ENCODE assay signal across 13 cellular contexts in genomic region chr14:97251423-97252155, GRCh38.
DNase-seq lines count a peak whose midpoint lies in the region; ATAC-seq and TF ChIP-seq lines count a peak whose summit lies in the region.
"Had no signal": no experiment of that assay in that cellular context is flagged by ENCODE, and none has a peak within 500 bp of the region (broad histone marks: within the 10 kb centered on the region; RNA-seq: fewer than 3 reads in every experiment).

No MANE protein-coding gene starts in this region.

- H3K27me3 Mint-ChIP-seq in activated naive CD8-positive, alpha-beta T cell treated with anti-CD3 and anti-CD28 coated beads, Interleukin-2, amount 50 U/mL, for 24 hours, result no peaks in the 10 kb centered on the region

- peaks cover 0 to 11% (median 6%) of the 10 kb centered on the region in 11 experiments; a peak in 9 of 22 replicates for H3K9me3 ChIP-seq in BLaER1 treated with 17β-estradiol and CSF1 and Interleukin-3, amounts not matched to agents 10 nM and 100 nM (replicated peaks in 1 of 11)
- no peaks in the 10 kb centered on the region for H3K9me3 ChIP-seq in adrenal gland (replicated peaks in 1 of 3)

- DNase-seq in NCI-H526 treated with DMSO at 0.1 percent for 48 hours (lab: John Stamatoyannopoulos, UW) (peak; percentile 24), adrenal gland (no peak)
- DNase-seq in activated naive CD8-positive, alpha-beta T cell treated with anti-CD3 and anti-CD28 coated beads, Interleukin-2, amount 50 U/mL, for 24 hours, result no peak
- DNase-seq in stimulated activated CD4-positive, alpha-beta T cell treated with anti-CD3 and anti-CD28 coated beads, Interleukin-4, amount 100 ng/mL, for 24 hours, result no peak
- DNase-seq: activated CD4-positive, alpha-beta T cell treated with anti-CD3 and anti-CD28 coated beads, Interleukin-2, amount 10 ng/mL, durations not matched to agents 24 days and 14 days; caudate nucleus; NCI-H2029 treated with DMSO at 0.1 percent for 48 hours had no signal

- no peaks in the 10 kb centered on the region for H4K20me1 ChIP-seq in BLaER1 treated with 17β-estradiol and CSF1 and Interleukin-3, amounts not matched to agents 10 nM and 100 nM

- peaks cover 12% of the 10 kb centered on the region for H3K4me1 Mint-ChIP-seq in activated naive CD8-positive, alpha-beta T cell treated with anti-CD3 and anti-CD28 coated beads, Interleukin-2, amount 50 U/mL, for 24 hours
- H3K4me1 Mint-ChIP-seq: neural crest cell had no signal

- peak overlapping the region; percentile 5 for H3K27ac Mint-ChIP-seq in activated naive CD8-positive, alpha-beta T cell treated with anti-CD3 and anti-CD28 coated beads, Interleukin-2, amount 50 U/mL, for 24 hours
- H3K27ac Mint-ChIP-seq: activated CD4-positive, alpha-beta T cell treated with anti-CD3 and anti-CD28 coated beads, Interleukin-2, amount 10 ng/mL, durations not matched to agents 24 days and 14 days had no signal

- H3K9ac ChIP-seq in BLaER1 treated with 17β-estradiol and CSF1 and Interleukin-3, amounts not matched to agents 10 nM and 100 nM, result peak overlapping the region in 6 of 11 experiments; percentile 0 to 52 (median 30); a peak in 8 of 22 replicates

- H3K36me3 ChIP-seq in BLaER1 treated with 17β-estradiol and CSF1 and Interleukin-3, amounts not matched to agents 10 nM and 100 nM, result no peaks in the 10 kb centered on the region
- no peaks in the 10 kb centered on the region for H3K36me3 ChIP-seq in adrenal gland (replicated peaks in 1 of 2)

- peak overlapping the region in 4 of 10 experiments; percentile 0 to 24 (median 14); a peak in 6 of 20 replicates for H3K4me3 ChIP-seq in BLaER1 treated with 17β-estradiol and CSF1 and Interleukin-3, amounts not matched to agents 10 nM and 100 nM
- no peak overlapping the region for H3K4me3 ChIP-seq in adrenal gland
- H3K4me3 ChIP-seq: K562 had no signal

- H3K9me3 Mint-ChIP-seq in activated naive CD8-positive, alpha-beta T cell treated with anti-CD3 and anti-CD28 coated beads, Interleukin-2, amount 50 U/mL, for 24 hours, result no peaks in the 10 kb centered on the region
- H3K9me3 Mint-ChIP-seq: neural crest cell had no signal

- WGBS in adrenal gland, 4 donors, result 59 to 62% (median 61%) methylated on average over 9 of the region's 9 CpGs

- H3K4me1 ChIP-seq in BLaER1 treated with 17β-estradiol and CSF1 and Interleukin-3, amounts not matched to agents 10 nM and 100 nM, result peaks cover 29 to 53% (median 45%) of the 10 kb centered on the region in 10 experiments
- H3K4me1 ChIP-seq in adrenal gland (replicated peaks in 1 of 2), result no peaks in the 10 kb centered on the region

- TF ChIP-seq CTCF in adrenal gland (IDR thresholded peaks at IDR 0.05), result no peak

- TF ChIP-seq POLR2A in adrenal gland (IDR thresholded peaks at IDR 0.05), result no peak

- H3K27me3 ChIP-seq in BLaER1 treated with 17β-estradiol and CSF1 and Interleukin-3, amounts not matched to agents 10 nM and 100 nM, result no peaks in the 10 kb centered on the region
- no peaks in the 10 kb centered on the region for H3K27me3 ChIP-seq in adrenal gland

- H3K27ac ChIP-seq in BLaER1 treated with 17β-estradiol and CSF1 and Interleukin-3, amounts not matched to agents 10 nM and 100 nM, result peak overlapping the region in 8 of 11 experiments; percentile 11 to 75 (median 54); a peak in 14 of 22 replicates
- no peak overlapping the region for H3K27ac ChIP-seq in adrenal gland

- H3K36me3 Mint-ChIP-seq in activated naive CD8-positive, alpha-beta T cell treated with anti-CD3 and anti-CD28 coated beads, Interleukin-2, amount 50 U/mL, for 24 hours (ENCODE audit: low read depth), result no peaks in the 10 kb centered on the region

- H3K4me2 ChIP-seq in BLaER1 treated with 17β-estradiol and CSF1 and Interleukin-3, amounts not matched to agents 10 nM and 100 nM, result peak overlapping the region; percentile 62 to 90 (median 79)

- intact Hi-C loops in adrenal gland (cut with DNase I), result no loop called here

- peak; percentile 62 for ATAC-seq in GM18909 (IDR thresholded peaks at IDR 0.05; ENCODE audit: poor library complexity, unreplicated experiment)
- no peak for ATAC-seq in activated naive CD8-positive, alpha-beta T cell treated with anti-CD3 and anti-CD28 coated beads, Interleukin-2, amount 50 U/mL, for 24 hours
- ATAC-seq in HG02610 (IDR thresholded peaks at IDR 0.05; ENCODE audit: unreplicated experiment), result no peak
- ATAC-seq in HG03196 (IDR thresholded peaks at IDR 0.05; ENCODE audit: unreplicated experiment), result no peak
- ATAC-seq: K562 had no signal

- no peak overlapping the region for H3K4me3 Mint-ChIP-seq in activated naive CD8-positive, alpha-beta T cell treated with anti-CD3 and anti-CD28 coated beads, Interleukin-2, amount 50 U/mL, for 24 hours
- H3K4me3 Mint-ChIP-seq: activated CD4-positive, alpha-beta T cell treated with anti-CD3 and anti-CD28 coated beads, Interleukin-2, amount 10 ng/mL, durations not matched to agents 24 days and 14 days; neural crest cell had no signal

Comparison
In these comparisons a context has a peak if more than half of its experiments do, and no peak if none do; other contexts are left out.
1. H3K27ac ChIP-seq: peak in BLaER1 treated with 17β-estradiol and CSF1 and Interleukin-3, amounts not matched to agents 10 nM and 100 nM (8 of 11); none in adrenal gland (0 of 5).